In the genomic region with DNA sequence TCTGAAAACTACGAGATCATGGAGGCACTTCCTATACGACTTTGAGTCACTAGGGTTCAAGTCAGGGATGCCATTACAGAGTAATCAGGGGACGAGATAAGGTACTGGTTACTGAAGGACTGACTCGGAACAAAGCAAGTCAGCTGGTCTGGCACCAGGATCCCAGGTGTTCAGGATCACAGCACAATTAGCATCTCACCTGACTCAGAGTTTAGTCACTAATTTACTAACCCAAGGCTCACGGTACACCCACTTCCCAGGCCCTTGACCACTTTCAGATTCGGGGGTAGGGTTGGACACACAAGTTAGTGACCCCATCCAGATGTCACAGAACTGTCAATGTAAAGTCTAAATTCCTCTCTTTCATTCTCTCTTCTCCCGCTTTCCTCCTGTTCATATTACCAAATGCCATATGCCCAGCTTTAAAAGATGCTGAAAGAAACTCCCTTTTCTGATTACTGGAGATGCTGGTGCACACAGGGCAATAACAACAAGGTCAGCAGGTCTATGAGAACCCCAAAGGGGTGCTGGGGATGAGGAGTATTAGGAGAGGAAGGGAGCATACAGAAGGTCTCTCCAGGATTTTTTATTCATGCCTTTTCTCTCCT, we compare ENCODE assay signal across 22 cellular contexts.
DNase-seq lines count a peak whose midpoint lies in the region; ATAC-seq and TF ChIP-seq lines count a peak whose summit lies in the region.
"Had no signal": no experiment of that assay in that cellular context is flagged by ENCODE, and none has a peak within 500 bp of the region (broad histone marks: within the 10 kb centered on the region; RNA-seq: fewer than 3 reads in every experiment).

No MANE protein-coding gene starts in this region.

- peaks cover 7% of the 10 kb centered on the region for H3K27me3 Mint-ChIP-seq in activated naive CD8-positive, alpha-beta T cell treated with anti-CD3 and anti-CD28 coated beads for 36 hours

- no peaks in the 10 kb centered on the region for H3K36me3 ChIP-seq in heart right ventricle
- no peaks in the 10 kb centered on the region for H3K36me3 ChIP-seq in body of pancreas (replicated peaks in 1 of 2; ENCODE audit: insufficient read depth in 1 of 2, low read depth in 2 of 2)
- no peaks in the 10 kb centered on the region for H3K36me3 ChIP-seq in kidney epithelial cell (ENCODE audit: control insufficient read depth, insufficient read depth, low read length)
- H3K36me3 ChIP-seq in uterus = no peaks in the 10 kb centered on the region
- H3K36me3 ChIP-seq: heart left ventricle, left lung, right atrium auricular region had no signal

- no peak overlapping the region for H3K4me3 Mint-ChIP-seq in activated naive CD8-positive, alpha-beta T cell treated with anti-CD3 and anti-CD28 coated beads for 36 hours
- H3K4me3 Mint-ChIP-seq: activated naive CD8-positive, alpha-beta T cell; CD8-positive, alpha-beta T cell; naive B cell; T-helper 1 cell treated with Interleukin-12 subunit alpha and Interleukin-12 subunit beta and Interleukin-4 antibody, amounts not matched to agents 30 μg/mL and 1 μg/mL, for 36 hours had no signal

- H3K27ac Mint-ChIP-seq in activated naive CD8-positive, alpha-beta T cell treated with anti-CD3 and anti-CD28 coated beads for 36 hours = no peak overlapping the region
- H3K27ac Mint-ChIP-seq: activated naive CD8-positive, alpha-beta T cell; CD8-positive, alpha-beta T cell; naive B cell; T-helper 1 cell treated with Interleukin-12 subunit alpha and Interleukin-12 subunit beta and Interleukin-4 antibody, amounts not matched to agents 30 μg/mL and 1 μg/mL, for 36 hours had no signal

- TF ChIP-seq CTCF in heart right ventricle (IDR thresholded peaks at IDR 0.05) (no peak), body of pancreas (IDR thresholded peaks at IDR 0.05) (no peak), kidney epithelial cell (IDR thresholded peaks at IDR 0.05; ENCODE audit: insufficient read depth, low read length, poor library complexity, severe bottlenecking) (no peak), uterus (IDR thresholded peaks at IDR 0.05) (no peak)

- peak; percentile 28 for ATAC-seq in Right ventricle myocardium inferior
- ATAC-seq in heart right ventricle = no peak
- ATAC-seq in body of pancreas = peak; percentile 81
- no peak for ATAC-seq in sciatic nerve
- ATAC-seq: CD8-positive, alpha-beta T cell had no signal

- H3K27ac ChIP-seq in heart right ventricle (no peak overlapping the region), body of pancreas (peak overlapping the region in 3 of 4 donors; percentile 38 to 63 (median 59)), uterus (peak overlapping the region; percentile 69 to 75)
- H3K27ac ChIP-seq: heart left ventricle, left lung, right atrium auricular region, testis had no signal

- no peaks in the 10 kb centered on the region for H3K4me1 Mint-ChIP-seq in activated naive CD8-positive, alpha-beta T cell treated with anti-CD3 and anti-CD28 coated beads for 36 hours
- H3K4me1 Mint-ChIP-seq: naive B cell had no signal

- H3K4me1 ChIP-seq in heart right ventricle (peaks cover 0 to 14% (median 0%) of the 10 kb centered on the region in 9 donors), body of pancreas (peaks cover 29% of the 10 kb centered on the region), uterus (no peaks in the 10 kb centered on the region)
- H3K4me1 ChIP-seq: right atrium auricular region, testis had no signal

- H3K36me3 Mint-ChIP-seq in activated naive CD8-positive, alpha-beta T cell treated with anti-CD3 and anti-CD28 coated beads for 36 hours = no peaks in the 10 kb centered on the region
- H3K36me3 Mint-ChIP-seq: activated naive CD8-positive, alpha-beta T cell; CD8-positive, alpha-beta T cell; naive B cell had no signal

- intact Hi-C loops in Right ventricle myocardium inferior (cut with DNase I) = no loop called here
- intact Hi-C loops in heart right ventricle (cut with DNase I) = no loop called here
- intact Hi-C loops in body of pancreas (cut with DNase I) = no loop called here
- intact Hi-C loops in uterus (cut with DNase I; ENCODE audit: low total_unique reads) = no loop called here
- intact Hi-C loops in sciatic nerve (cut with DNase I) = no loop called here

- H3K9me3 ChIP-seq in heart right ventricle (no peaks in the 10 kb centered on the region), body of pancreas (no peaks in the 10 kb centered on the region), uterus (no peaks in the 10 kb centered on the region)
- H3K9me3 ChIP-seq: heart left ventricle, left lung, right atrium auricular region, testis had no signal

- TF ChIP-seq POLR2A in body of pancreas (IDR thresholded peaks at IDR 0.05) (no peak), uterus (IDR thresholded peaks at IDR 0.05) (no peak)

- DNase-seq in Right ventricle myocardium inferior (ENCODE audit: missing footprints) (no peak), heart right ventricle (no peak), body of pancreas (peak; percentile 35 to 76 (median 63)), kidney epithelial cell (ENCODE audit: low read depth) (peak; percentile 61), uterus (peak in 1 of 2 donors; percentile 31), sciatic nerve (ENCODE audit: low spot score) (no peak), GM19240 (ENCODE audit: insufficient read length, low spot score) (no peak)
- DNase-seq in activated naive CD8-positive, alpha-beta T cell treated with anti-CD3 and anti-CD28 coated beads for 36 hours = no peak
- DNase-seq: activated CD4-positive, alpha-beta T cell treated with anti-CD3 and anti-CD28 coated beads for 1 hour; activated T-cell treated with anti-CD3 and anti-CD28 coated beads for 4 hours; CD8-positive, alpha-beta T cell; GDM1; left lung; naive B cell; NCI-H2081 treated with DMSO at 0.1 percent for 48 hours; RPMI8226; stimulated activated CD4-positive, alpha-beta T cell treated with anti-CD3 and anti-CD28 coated beads, Interleukin-2, amount 100 ng/mL, for 24 hours had no signal

- H3K9me3 Mint-ChIP-seq in activated naive CD8-positive, alpha-beta T cell treated with anti-CD3 and anti-CD28 coated beads for 36 hours = no peaks in the 10 kb centered on the region
- H3K9me3 Mint-ChIP-seq: CD8-positive, alpha-beta T cell; naive B cell; T-helper 1 cell treated with Interleukin-12 subunit alpha and Interleukin-12 subunit beta and Interleukin-4 antibody, amounts not matched to agents 30 μg/mL and 1 μg/mL, for 36 hours had no signal

- WGBS in heart right ventricle, 2 donors = 85 to 86% methylated on average over 7 of the region's 7 CpGs
- WGBS in body of pancreas, 2 donors = 38 to 44% methylated on average over 7 of the region's 7 CpGs

- H3K4me3 ChIP-seq in heart right ventricle (no peak overlapping the region), body of pancreas (no peak overlapping the region), kidney epithelial cell (ENCODE audit: low read depth, low read length) (no peak overlapping the region), uterus (no peak overlapping the region)
- H3K4me3 ChIP-seq: heart left ventricle, left lung, right atrium auricular region, testis had no signal

- H3K27me3 ChIP-seq in heart right ventricle = no peaks in the 10 kb centered on the region
- H3K27me3 ChIP-seq in body of pancreas = no peaks in the 10 kb centered on the region
- no peaks in the 10 kb centered on the region for H3K27me3 ChIP-seq in kidney epithelial cell (ENCODE audit: control insufficient read depth, insufficient read depth, low read length)
- H3K27me3 ChIP-seq in uterus = no peaks in the 10 kb centered on the region
- H3K27me3 ChIP-seq: heart left ventricle, left lung, right atrium auricular region, testis had no signal

Comparison
In these comparisons a context has a peak if more than half of its experiments do, and no peak if none do; other contexts are left out.
1. ATAC-seq: peak in Right ventricle myocardium inferior (single experiment) and body of pancreas (single experiment); none in heart right ventricle (0 of 8) and sciatic nerve (single experiment).
2. DNase-seq: peak in body of pancreas (4 of 4) and kidney epithelial cell (single experiment); none in Right ventricle myocardium inferior (single experiment), heart right ventricle (0 of 2), activated naive CD8-positive, alpha-beta T cell treated with anti-CD3 and anti-CD28 coated beads for 36 hours (single experiment), sciatic nerve (single experiment) and GM19240 (single experiment).
3. H3K27ac ChIP-seq: peak in body of pancreas (3 of 4) and uterus (2 of 2); none in heart right ventricle (0 of 10).